13 cellular contexts compared by ENCODE assay signal in the genomic region with DNA sequence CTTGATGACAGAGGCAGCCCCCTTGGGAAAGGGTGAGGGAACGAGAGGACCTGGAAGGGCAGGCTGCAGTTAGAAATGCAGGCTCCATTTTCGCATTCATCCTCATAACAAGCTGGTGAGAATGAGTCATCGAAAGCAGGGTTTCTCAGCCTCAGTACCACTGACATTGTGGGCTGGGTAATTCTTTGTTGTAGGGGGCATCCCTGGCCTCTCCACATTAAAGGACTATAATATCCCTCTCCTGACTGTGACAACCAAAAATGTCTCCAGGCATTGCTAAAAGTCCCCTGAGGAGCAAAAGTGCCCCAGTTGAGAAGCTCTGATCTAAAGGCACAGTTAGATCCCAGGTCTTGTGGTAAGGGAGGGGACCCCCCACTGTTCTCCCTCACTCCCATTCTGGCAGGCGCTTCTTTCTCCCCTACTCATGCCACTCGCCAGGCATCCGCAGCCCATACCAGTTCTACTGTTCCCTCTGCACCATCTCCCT. TPM values are rescaled to one million over a fixed set of nuclear protein-coding genes. Genes with fewer than 3 reads are reported as not detected.
DNase-seq lines count a peak whose midpoint lies in the region; ATAC-seq, FAIRE-seq and TF ChIP-seq lines count a peak whose summit lies in the region.
"Had no signal": no experiment of that assay in that cellular context is flagged by ENCODE, and none has a peak within 500 bp of the region (broad histone marks: within the 10 kb centered on the region; RNA-seq: fewer than 3 reads in every experiment).

No MANE protein-coding gene starts in this region.

- peaks cover 0 to 15% (median 0%) of the 10 kb centered on the region in 3 donors for H3K27me3 ChIP-seq in stomach
- H3K27me3 ChIP-seq in tibial artery = peaks cover 0 to 40% of the 10 kb centered on the region in 2 donors

- H3K36me3 Mint-ChIP-seq in CD14-positive monocyte = no peaks in the 10 kb centered on the region

- no peak overlapping the region for H3K4me2 ChIP-seq in A549

- H3K4me1 Mint-ChIP-seq in CD14-positive monocyte = no peaks in the 10 kb centered on the region

- DNase-seq in A549 (ENCODE audit: low read depth in 1 of 2, low spot score in 1 of 2) (no peak), GM12892 (ENCODE audit: insufficient read length) (no peak), caudate nucleus (lab: John Stamatoyannopoulos, UW) (no peak), CD14-positive monocyte (ENCODE audit: low spot score) (no peak), stomach (no peak), tibial artery (no peak), AG08395 (ENCODE audit: low spot score) (no peak)
- DNase-seq: activated effector memory CD4-positive, alpha-beta T cell treated with anti-CD3 and anti-CD28 coated beads, Interleukin-2, amount 50 U/mL, for 16 hours; Caco-2; T1000 had no signal

- H3K9me3 Mint-ChIP-seq in CD14-positive monocyte = peaks cover 0 to 2% (median 0%) of the 10 kb centered on the region in 7 donors

- no peaks in the 10 kb centered on the region for H3K9me3 ChIP-seq in A549
- no peaks in the 10 kb centered on the region for H3K9me3 ChIP-seq in stomach
- H3K9me3 ChIP-seq in tibial artery = no peaks in the 10 kb centered on the region
- H3K9me3 ChIP-seq: Caco-2, HAP-1 had no signal

- TF ChIP-seq EP300 in A549 (IDR thresholded peaks at IDR 0.05) = no peak
- no peak for TF ChIP-seq EP300 in stomach (IDR thresholded peaks at IDR 0.05)

- H3K4me3 ChIP-seq in A549 (no peak overlapping the region), stomach (no peak overlapping the region), tibial artery (no peak overlapping the region)
- H3K4me3 ChIP-seq: HAP-1 had no signal

- H3K27me3 Mint-ChIP-seq in CD14-positive monocyte (ENCODE audit: low read depth in 3 of 3) = peaks cover 3 to 6% (median 3%) of the 10 kb centered on the region in 3 donors

- peak overlapping the region in 2 of 7 donors; percentile 15 to 16 for H3K27ac Mint-ChIP-seq in CD14-positive monocyte
- H3K27ac Mint-ChIP-seq: progenitor cell of endocrine pancreas had no signal

- CTCF ChIA-PET in A549 (lab: Yijun Ruan, JAX) = interaction anchor here (1.3 to 1.9 kb wide), 4 partner anchors 10 to 17 kb away, joined by 4 to 7 read pairs (median 5); no protein-coding TSS in a partner anchor

- 84% methylated on average over 6 of the region's 6 CpGs for WGBS in A549 (ENCODE audit: missing lambda C conversion rate)
- WGBS in stomach, 5 donors = 85 to 91% (median 88%) methylated on average over 5 to 6 of the region's 6 CpGs

- H3K36me3 ChIP-seq in stomach (no peaks in the 10 kb centered on the region), tibial artery (no peaks in the 10 kb centered on the region)
- H3K36me3 ChIP-seq: HAP-1 had no signal

- TF ChIP-seq POLR2A in A549 (IDR thresholded peaks at IDR 0.05; ENCODE audit: low read length) (no peak), GM12892 (IDR thresholded peaks at IDR 0.05; ENCODE audit: low read depth, low read length) (no peak), stomach (IDR thresholded peaks at IDR 0.05) (no peak)

- no peak for FAIRE-seq in A549 (lab: Jason Lieb, UNC)
- FAIRE-seq in GM12892 (lab: Jason Lieb, UNC) = peak; percentile 83

- TF ChIP-seq RAD21 in A549 (conservative IDR thresholded peaks at IDR 0.05 in 1 of 2, IDR thresholded peaks at IDR 0.05 in 1 of 2) = no peak

- H3K27ac ChIP-seq in A549 = no peak overlapping the region
- H3K27ac ChIP-seq in caudate nucleus (ENCODE audit: low read depth, low read length) = peak overlapping the region; percentile 53
- no peak overlapping the region for H3K27ac ChIP-seq in stomach
- no peak overlapping the region for H3K27ac ChIP-seq in tibial artery

- ATAC-seq in A549 = no peak
- ATAC-seq in HG03108 (IDR thresholded peaks at IDR 0.05; ENCODE audit: unreplicated experiment) = peak; percentile 49

- H3K4me1 ChIP-seq in A549 (no peaks in the 10 kb centered on the region), stomach (peaks cover 0 to 23% (median 3%) of the 10 kb centered on the region in 4 donors), tibial artery (no peaks in the 10 kb centered on the region)
- H3K4me1 ChIP-seq: Caco-2, HAP-1 had no signal

- TF ChIP-seq CTCF in A549 (IDR thresholded peaks at IDR 0.05) (no peak), CD14-positive monocyte (IDR thresholded peaks at IDR 0.05) (no peak), stomach (IDR thresholded peaks at IDR 0.05) (no peak), tibial artery (IDR thresholded peaks at IDR 0.05) (no peak)

- no peak overlapping the region for H3K4me3 Mint-ChIP-seq in CD14-positive monocyte

- intact Hi-C loops in CD14-positive monocyte (cut with micrococcal nuclease) (no loop called here), stomach (cut with DNase I; ENCODE audit: low total_unique reads) (no loop called here), tibial artery (cut with DNase I; ENCODE audit: low total_unique reads) (no loop called here)

- POLR2A ChIA-PET in A549 (lab: Yijun Ruan, JAX) = no interaction called here

TF ChIP-seq in A549, 52 proteins besides CTCF, POLR2A, EP300 and RAD21:
- TF ChIP-seq ZNF302 (CRISPR knock-in tag; IDR thresholded peaks at IDR 0.05) (no peak), HOXA7 (CRISPR knock-in tag; IDR thresholded peaks at IDR 0.05) (no peak), EHF (CRISPR knock-in tag; IDR thresholded peaks at IDR 0.05) (no peak), FOSL2 (IDR thresholded peaks at IDR 0.05) (no peak), FOSL2 (CRISPR knock-in tag; IDR thresholded peaks at IDR 0.05) (peak; percentile 34), MYC (IDR thresholded peaks at IDR 0.05; ENCODE audit: borderline replicate concordance, low read length) (no peak), MAFK (IDR thresholded peaks at IDR 0.05; ENCODE audit: partially characterized antibody) (no peak)

RNA-seq across cellular contexts. Expression of a gene that starts 20.4 kb away (rescaled TPM):
- polyA plus RNA-seq in A549 (2011; rRNA removed) = 0.03 and 0.08 TPM in 2 replicates
- polyA plus RNA-seq in A549 (2012; cell fraction: cytosol; rRNA removed) = 0.03 and 0.05 TPM in 2 replicates
- 0.01 and 0.06 TPM in 2 replicates for polyA plus RNA-seq in A549 (2012; cell fraction: nucleus; rRNA removed)
- polyA plus RNA-seq in A549 (2017; fragmentation: RNase III; extraction: RNeasy Plus Mini Kit Qiagen cat#74134 plus additional on column Dnase treatment) = 0.01 to 0.04 TPM in 2 of 3 replicates, not detected in the other
- 0.17 and 0.24 TPM in 2 replicates for polyA minus RNA-seq in A549 (2011; rRNA and poly(A)+ RNA removed)
- polyA plus RNA-seq in GM12892 (2012; ENCODE audit: missing spikeins) = 13.0 TPM
- not detected for polyA plus RNA-seq in CD14-positive monocyte
- total RNA-seq in stomach = 10 to 100 TPM in 1 of 5 donors, 1 to 10 TPM in 4; 1.2 to 10.7 (median 3.5) TPM
- polyA plus RNA-seq in stomach = under 1 TPM; 0.19 to 0.31 (median 0.25) TPM
